ENCODE assay signal across 21 cellular contexts in the genomic region with DNA sequence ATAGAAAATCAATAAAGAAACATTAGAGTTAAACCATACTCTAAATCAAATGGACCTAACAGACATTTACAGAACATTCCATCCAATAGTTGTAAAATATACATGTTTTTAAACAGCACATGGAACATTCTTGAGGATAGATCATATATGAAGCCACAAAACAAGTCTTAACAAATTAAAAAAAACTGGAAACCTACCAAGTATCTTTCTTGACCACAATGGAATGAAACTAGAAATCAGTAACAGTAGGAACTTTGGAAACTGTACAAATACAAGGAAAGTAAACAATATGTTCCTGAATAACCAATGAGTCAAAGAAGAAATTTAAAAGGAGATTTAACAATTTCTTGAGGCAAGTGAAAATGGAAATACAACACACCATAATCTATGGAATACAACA.
DNase-seq lines count a peak whose midpoint lies in the region; ATAC-seq, FAIRE-seq and TF ChIP-seq lines count a peak whose summit lies in the region.
"Had no signal": no experiment of that assay in that cellular context is flagged by ENCODE, and none has a peak within 500 bp of the region (broad histone marks: within the 10 kb centered on the region; RNA-seq: fewer than 3 reads in every experiment).

No MANE protein-coding gene starts in this region.

- peak; percentile 53 for FAIRE-seq in pancreas (lab: Jason Lieb, UNC)
- FAIRE-seq: GM12878, GM19239, H54, HepG2 had no signal

- peaks cover 3% of the 10 kb centered on the region for H3K36me3 Mint-ChIP-seq in T-cell
- H3K36me3 Mint-ChIP-seq: CD8-positive, alpha-beta T cell; IgD-negative memory B cell had no signal

- H3F3A ChIP-seq in PC-3 (ENCODE audit: low read length, unreplicated experiment), result no peaks in the 10 kb centered on the region

- no peak overlapping the region for H3K4me3 Mint-ChIP-seq in T-cell
- H3K4me3 Mint-ChIP-seq: B cell; CD8-positive, alpha-beta T cell; GM23338; IgD-negative memory B cell had no signal

- intact Hi-C loops in PC-3 (cut with micrococcal nuclease) (no loop called here), mammary epithelial cell (cut with micrococcal nuclease) (no loop called here), pancreas (cut with DNase I) (no loop called here)

- no peaks in the 10 kb centered on the region for H4K20me1 ChIP-seq in PC-3 (ENCODE audit: low read length)
- H4K20me1 ChIP-seq in mammary epithelial cell (ENCODE audit: insufficient read depth, low read length), result no peaks in the 10 kb centered on the region
- H4K20me1 ChIP-seq: BLaER1 treated with 17β-estradiol and CSF1 and Interleukin-3, amounts not matched to agents 10 nM and 100 nM had no signal

- H3K4me1 Mint-ChIP-seq in T-cell, result no peaks in the 10 kb centered on the region
- H3K4me1 Mint-ChIP-seq: B cell, GM23338 had no signal

- DNase-seq in PC-3, result peak; percentile 59
- DNase-seq in mammary epithelial cell, result peak; percentile 79
- peak; percentile 1 for DNase-seq in fibroblast of peridontal ligament (ENCODE audit: extremely low read depth)
- DNase-seq in pancreas, result no peak
- no peak for DNase-seq in T-cell
- no peak for DNase-seq in hepatic stellate cell (ENCODE audit: low spot score)
- no peak for DNase-seq in NCI-H82 treated with DMSO at 0.1 percent for 48 hours (lab: John Stamatoyannopoulos, UW; ENCODE audit: unreplicated experiment)
- DNase-seq: 8988T; Calu3; CD8-positive, alpha-beta T cell; DMS79 treated with DMSO at 0.1 percent for 48 hours; HCEC 1CT had no signal

- peaks cover 6 to 9% (median 6%) of the 10 kb centered on the region in 3 donors for H3K9me3 Mint-ChIP-seq in T-cell
- H3K9me3 Mint-ChIP-seq: GM23338 had no signal

- H3K4me2 ChIP-seq in PC-3 (ENCODE audit: low read length) (no peak overlapping the region), mammary epithelial cell (ENCODE audit: insufficient read depth, low read depth, low read length) (peak overlapping the region; percentile 20)
- H3K4me2 ChIP-seq: BLaER1 treated with 17β-estradiol and CSF1 and Interleukin-3, amounts not matched to agents 10 nM and 100 nM; GM23338 had no signal

- CTCF ChIA-PET in PC-3 (lab: Charles Lee) (no interaction called here), mammary epithelial cell (lab: Charles Lee; ENCODE audit: low non-redundant PET) (no interaction called here), T-cell (lab: Charles Lee) (no interaction called here)

- ATAC-seq in PC-3 (no peak), pancreas (no peak), T-cell (replicated peaks in 1 of 4) (no peak), HG02798 (IDR thresholded peaks at IDR 0.05; ENCODE audit: poor library complexity, unreplicated experiment) (no peak)
- ATAC-seq: CD8-positive, alpha-beta T cell; GM12878; GM23338; HepG2 had no signal

- no peaks in the 10 kb centered on the region for H3K9me2 ChIP-seq in PC-3 (replicated peaks; ENCODE audit: low read length)

- in situ Hi-C loops in mammary epithelial cell (cut with MboI; ENCODE audit: low sequenced_read_pairs in 2 of 2), result no loop called here

- dilution Hi-C loops in mammary epithelial cell (cut with HindIII; ENCODE audit: low sequenced_read_pairs), result no loop called here

- POLR2A ChIA-PET in PC-3 (lab: Charles Lee; ENCODE audit: unreplicated experiment), result no interaction called here
- POLR2A ChIA-PET in T-cell (lab: Charles Lee), result no interaction called here

- H2AFZ ChIP-seq in PC-3 (ENCODE audit: low read length) (no peak overlapping the region), mammary epithelial cell (ENCODE audit: low read depth, low read length) (no peak overlapping the region)
- H2AFZ ChIP-seq: GM23338 had no signal

- no peaks in the 10 kb centered on the region for H3K36me3 ChIP-seq in PC-3 (ENCODE audit: low read depth, low read length)
- no peaks in the 10 kb centered on the region for H3K36me3 ChIP-seq in mammary epithelial cell (ENCODE audit: insufficient read depth, low read length)
- no peaks in the 10 kb centered on the region for H3K36me3 ChIP-seq in pancreas

- BruUV-seq in PC-3 (replicated peaks; lab: Mats Ljungman, UMichigan), result no TSS peak
- no TSS peak for BruUV-seq in mammary epithelial cell (replicated peaks; lab: Mats Ljungman, UMichigan)

- H3K9me3 ChIP-seq in PC-3 (ENCODE audit: low read length), result no peaks in the 10 kb centered on the region
- H3K9me3 ChIP-seq in mammary epithelial cell (replicated peaks; ENCODE audit: insufficient read depth, low read length), result no peaks in the 10 kb centered on the region
- H3K9me3 ChIP-seq in pancreas, result no peaks in the 10 kb centered on the region

- TF ChIP-seq CTCF in PC-3 (conservative IDR thresholded peaks at IDR 0.05; ENCODE audit: low read depth, low read length) (no peak), mammary epithelial cell (conservative IDR thresholded peaks at IDR 0.05 in 1 of 2, IDR thresholded peaks at IDR 0.05 in 1 of 2; ENCODE audit: extremely low read depth in 1 of 2, insufficient read depth in 1 of 2, low read depth in 1 of 2, low read length in 2 of 2) (no peak), pancreas (IDR thresholded peaks at IDR 0.05) (no peak)

- no peaks in the 10 kb centered on the region for H3K79me2 ChIP-seq in PC-3 (ENCODE audit: low read length)
- no peaks in the 10 kb centered on the region for H3K79me2 ChIP-seq in mammary epithelial cell (ENCODE audit: insufficient read depth, low read length)

- H3K9ac ChIP-seq in PC-3 (ENCODE audit: low read length) (no peak overlapping the region), mammary epithelial cell (ENCODE audit: insufficient read depth, low read length) (no peak overlapping the region)
- H3K9ac ChIP-seq: BLaER1 treated with 17β-estradiol and CSF1 and Interleukin-3, amounts not matched to agents 10 nM and 100 nM had no signal

- H3K27ac ChIP-seq in PC-3 (ENCODE audit: low read length), result no peak overlapping the region
- no peak overlapping the region for H3K27ac ChIP-seq in mammary epithelial cell (ENCODE audit: insufficient read depth, low read depth, low read length)
- no peak overlapping the region for H3K27ac ChIP-seq in pancreas
- H3K27ac ChIP-seq: BLaER1 treated with 17β-estradiol and CSF1 and Interleukin-3, amounts not matched to agents 10 nM and 100 nM had no signal

- no peak overlapping the region for H3K27ac Mint-ChIP-seq in T-cell
- H3K27ac Mint-ChIP-seq: B cell; CD8-positive, alpha-beta T cell; GM23338; IgD-negative memory B cell had no signal

- H3K27me3 ChIP-seq in PC-3 (ENCODE audit: low read length) (peaks cover 31% of the 10 kb centered on the region), mammary epithelial cell (ENCODE audit: insufficient read depth, low read length) (peaks cover 2% of the 10 kb centered on the region), pancreas (no peaks in the 10 kb centered on the region)
- H3K27me3 ChIP-seq: BLaER1 treated with 17β-estradiol and CSF1 and Interleukin-3, amounts not matched to agents 10 nM and 100 nM had no signal

- H3K4me1 ChIP-seq in PC-3 (ENCODE audit: insufficient read depth, low read length), result peaks cover 3% of the 10 kb centered on the region; the same call in 1 of the 2 replicates
- no peaks in the 10 kb centered on the region for H3K4me1 ChIP-seq in mammary epithelial cell (ENCODE audit: insufficient read depth, low read length)
- no peaks in the 10 kb centered on the region for H3K4me1 ChIP-seq in pancreas

- H3K4me3 ChIP-seq in PC-3 (ENCODE audit: low read length) (no peak overlapping the region), mammary epithelial cell (replicated peaks in 1 of 3; ENCODE audit: insufficient read depth in 1 of 3, low read depth in 2 of 3, low read length in 3 of 3) (no peak overlapping the region), pancreas (no peak overlapping the region)
- H3K4me3 ChIP-seq: BLaER1 treated with 17β-estradiol and CSF1 and Interleukin-3, amounts not matched to agents 10 nM and 100 nM; GM12878; GM23338 had no signal

- peaks cover 14 to 20% of the 10 kb centered on the region in 2 donors for H3K27me3 Mint-ChIP-seq in T-cell

Comparison
In these comparisons a context has a peak if more than half of its experiments do, and no peak if none do; other contexts are left out.
1. DNase-seq: peak in PC-3 (single experiment), mammary epithelial cell (single experiment) and fibroblast of peridontal ligament (single experiment); none in pancreas (0 of 6), T-cell (0 of 34), hepatic stellate cell (single experiment) and NCI-H82 treated with DMSO at 0.1 percent for 48 hours (single experiment).